In genomic region chr6:34791164-34791841, GRCh38 we compare ENCODE assay signal across 8 cellular contexts. TPM values are rescaled to one million over a fixed set of nuclear protein-coding genes. Genes with fewer than 3 reads are reported as not detected.
DNase-seq lines count a peak whose midpoint lies in the region; ATAC-seq and TF ChIP-seq lines count a peak whose summit lies in the region.

No MANE protein-coding gene starts in this region.

- no peaks in the 10 kb centered on the region for H3K36me3 ChIP-seq in HUES6 (ENCODE audit: control insufficient read depth, insufficient read depth, low read length)
- no peaks in the 10 kb centered on the region for H3K36me3 ChIP-seq in SU-DHL-6 (ENCODE audit: low read length)
- no peaks in the 10 kb centered on the region for H3K36me3 ChIP-seq in gastrocnemius medialis

- peak overlapping the region; percentile 95 for H2AFZ ChIP-seq in SU-DHL-6 (ENCODE audit: low read depth, low read length, severe bottlenecking)

- H3K9ac ChIP-seq in HUES6 (ENCODE audit: low read length), result peak overlapping the region; percentile 89
- peak overlapping the region; percentile 93 for H3K9ac ChIP-seq in SU-DHL-6 (ENCODE audit: low read length)

- H4K20me1 ChIP-seq in SU-DHL-6 (ENCODE audit: low read depth, low read length), result no peaks in the 10 kb centered on the region

- no peaks in the 10 kb centered on the region for H3K27me3 ChIP-seq in HUES6 (ENCODE audit: control insufficient read depth, insufficient read depth, low read length)
- no peaks in the 10 kb centered on the region for H3K27me3 ChIP-seq in SU-DHL-6 (ENCODE audit: low read length)
- no peaks in the 10 kb centered on the region for H3K27me3 ChIP-seq in gastrocnemius medialis

- H3K9me3 ChIP-seq in HUES6 (ENCODE audit: control insufficient read depth, insufficient read depth, low read depth, low read length) (peaks cover 10% of the 10 kb centered on the region), SU-DHL-6 (ENCODE audit: insufficient read depth, low read length) (no peaks in the 10 kb centered on the region), gastrocnemius medialis (no peaks in the 10 kb centered on the region)

- in situ Hi-C loops in astrocyte of the spinal cord (cut with HindIII; ENCODE audit: low sequenced_read_pairs), result no loop called here
- in situ Hi-C loops in gastrocnemius medialis (cut with MboI; ENCODE audit: low sequenced_read_pairs in 4 of 4), result loop anchor here in 1 of 4 donors (5.0 kb wide), 1 partner anchor 96 kb away; the partner anchor contains the start of genes ANKS1A and TAF11

- no peak for TF ChIP-seq POLR2A in gastrocnemius medialis (IDR thresholded peaks at IDR 0.05)

- TF ChIP-seq CTCF in SU-DHL-6 (IDR thresholded peaks at IDR 0.05; ENCODE audit: insufficient read depth, low read length, poor library complexity, severe bottlenecking), result peak; percentile 44
- TF ChIP-seq CTCF in astrocyte of the spinal cord (IDR thresholded peaks at IDR 0.05; ENCODE audit: low read depth, low read length), result peak; percentile 36
- TF ChIP-seq CTCF in gastrocnemius medialis (IDR thresholded peaks at IDR 0.05 in 4 of 5, conservative IDR thresholded peaks at IDR 0.05 in 1 of 5), result no peak

- H3K4me3 ChIP-seq in HUES6 (ENCODE audit: low read depth, low read length) (peak overlapping the region; percentile 73), SU-DHL-6 (ENCODE audit: insufficient read depth, low read length, poor library complexity, severe bottlenecking) (peak overlapping the region; percentile 66), astrocyte of the spinal cord (ENCODE audit: low read depth, low read length) (peak overlapping the region; percentile 79), iPS-11a (ENCODE audit: low read depth, low read length) (peak overlapping the region; percentile 89), gastrocnemius medialis (peak overlapping the region; percentile 87 to 95 (median 93))

- DNase-seq in DMS53 treated with DMSO at 0.1 percent for 48 hours (lab: John Stamatoyannopoulos, UW; ENCODE audit: unreplicated experiment), result peak; percentile 53
- peak; percentile 25 for DNase-seq in astrocyte of the spinal cord (ENCODE audit: low read depth, low spot score)
- peak; percentile 23 to 36 for DNase-seq in gastrocnemius medialis
- DNase-seq in RKO (ENCODE audit: low spot score), result no peak

- intact Hi-C loops in gastrocnemius medialis (cut with DNase I; ENCODE audit: low total_unique reads), result loop anchor here (1.0 kb wide), 1 partner anchor 264 kb away; no protein-coding TSS in a partner anchor

- H3K27ac ChIP-seq in HUES6 (ENCODE audit: low read depth, low read length) (no peak overlapping the region; the same call in 1 of the 2 replicates), SU-DHL-6 (ENCODE audit: low read depth, low read length) (peak overlapping the region; percentile 73), gastrocnemius medialis (peak overlapping the region; percentile 93 to 98 (median 96))

- H3K4me1 ChIP-seq in HUES6 (ENCODE audit: control insufficient read depth, insufficient read depth, low read length) (0 out of 2 replicates have a peak, but pooled peaks cover 6% of the 10 kb centered on the region), gastrocnemius medialis (peaks cover 5 to 14% of the 10 kb centered on the region in 2 donors)

- peak overlapping the region; percentile 68 for H3K4me2 ChIP-seq in SU-DHL-6 (ENCODE audit: low read depth, low read length, poor library complexity, severe bottlenecking)

- no peaks in the 10 kb centered on the region for H3K9me2 ChIP-seq in SU-DHL-6 (replicated peaks; ENCODE audit: insufficient read depth, low read length)

- H3K79me2 ChIP-seq in SU-DHL-6 (ENCODE audit: insufficient read depth, low read length), result peaks cover 40% of the 10 kb centered on the region

- H3F3A ChIP-seq in SU-DHL-6 (ENCODE audit: insufficient read depth), result peaks cover 22% of the 10 kb centered on the region

- ATAC-seq in GM21381 (IDR thresholded peaks at IDR 0.05; ENCODE audit: unreplicated experiment), result peak; percentile 28
- peak; percentile 48 for ATAC-seq in gastrocnemius medialis

RNA-seq across cellular contexts. Expression of gene BLTP3A, which starts 0.6 kb away (rescaled TPM):
- 10 to 100 TPM; 19.9 to 36.0 (median 23.2) TPM for total RNA-seq in gastrocnemius medialis

RNA-seq across cellular contexts. Expression of gene SNRPC, which starts 34.0 kb away (rescaled TPM):
- total RNA-seq in gastrocnemius medialis, result 100 to 1,000 TPM in 2 of 4 donors, 10 to 100 TPM in 2; 82.6 to 139 (median 103) TPM

Comparison
In these comparisons a context has a peak if more than half of its experiments do, and no peak if none do; other contexts are left out.
1. CTCF ChIP-seq: peak in SU-DHL-6 (single experiment) and astrocyte of the spinal cord (single experiment); none in gastrocnemius medialis (0 of 5).
2. Peak in every context shown above with its lines, with median percentiles within 50 percentile points of each other: H3K4me3 ChIP-seq.